In the genomic region with DNA sequence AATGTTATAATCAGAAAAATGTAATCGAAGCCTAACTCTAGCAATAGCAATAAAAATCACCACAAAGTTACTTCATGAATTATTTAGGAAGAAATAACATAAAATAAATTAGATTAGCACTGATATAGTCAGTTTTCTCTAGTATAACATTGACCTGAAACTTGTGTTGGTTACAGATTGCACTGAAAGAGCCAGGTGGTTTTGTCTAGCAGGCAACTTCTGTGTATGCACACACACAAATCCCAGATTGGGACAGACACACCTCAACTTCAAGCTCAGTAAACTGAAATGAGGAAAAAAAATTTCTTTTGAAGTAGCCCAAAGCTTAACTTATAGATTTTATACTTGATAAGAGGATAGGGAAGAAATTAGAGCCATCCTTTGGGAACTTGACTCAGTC, we compare ENCODE assay signal across 1 cellular context.
TF ChIP-seq lines count a peak whose summit lies in the region.

No MANE protein-coding gene starts in this region.

TF ChIP-seq in GM12878, 131 proteins besides CTCF, POLR2A, EP300 and RAD21 (continued from another document):
- TF ChIP-seq, protein P1, sequence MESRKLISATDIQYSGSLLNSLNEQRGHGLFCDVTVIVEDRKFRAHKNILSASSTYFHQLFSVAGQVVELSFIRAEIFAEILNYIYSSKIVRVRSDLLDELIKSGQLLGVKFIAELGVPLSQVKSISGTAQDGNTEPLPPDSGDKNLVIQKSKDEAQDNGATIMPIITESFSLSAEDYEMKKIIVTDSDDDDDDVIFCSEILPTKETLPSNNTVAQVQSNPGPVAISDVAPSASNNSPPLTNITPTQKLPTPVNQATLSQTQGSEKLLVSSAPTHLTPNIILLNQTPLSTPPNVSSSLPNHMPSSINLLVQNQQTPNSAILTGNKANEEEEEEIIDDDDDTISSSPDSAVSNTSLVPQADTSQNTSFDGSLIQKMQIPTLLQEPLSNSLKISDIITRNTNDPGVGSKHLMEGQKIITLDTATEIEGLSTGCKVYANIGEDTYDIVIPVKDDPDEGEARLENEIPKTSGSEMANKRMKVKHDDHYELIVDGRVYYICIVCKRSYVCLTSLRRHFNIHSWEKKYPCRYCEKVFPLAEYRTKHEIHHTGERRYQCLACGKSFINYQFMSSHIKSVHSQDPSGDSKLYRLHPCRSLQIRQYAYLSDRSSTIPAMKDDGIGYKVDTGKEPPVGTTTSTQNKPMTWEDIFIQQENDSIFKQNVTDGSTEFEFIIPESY (IDR thresholded peaks at IDR 0.05) = no peak
- TF ChIP-seq SP1 (IDR thresholded peaks at IDR 0.05; ENCODE audit: low read depth, low read length) = no peak
- TF ChIP-seq PML (IDR thresholded peaks at IDR 0.05; ENCODE audit: low read length) = no peak
- no peak for TF ChIP-seq EED (IDR thresholded peaks at IDR 0.05; ENCODE audit: low read depth)
- no peak for TF ChIP-seq HCFC1 (IDR thresholded peaks at IDR 0.05; ENCODE audit: low read length)
